9 cellular contexts compared by ENCODE assay signal in genomic region chr1:202812176-202813026, GRCh38. TPM values are rescaled to one million over a fixed set of nuclear protein-coding genes. Genes with fewer than 3 reads are reported as not detected.
DNase-seq lines count a peak whose midpoint lies in the region; ATAC-seq and TF ChIP-seq lines count a peak whose summit lies in the region.
"Had no signal": no experiment of that assay in that cellular context is flagged by ENCODE, and none has a peak within 500 bp of the region (broad histone marks: within the 10 kb centered on the region; RNA-seq: fewer than 3 reads in every experiment).

No MANE protein-coding gene starts in this region.

- no peaks in the 10 kb centered on the region for H3K27me3 ChIP-seq in transverse colon

- ATAC-seq in activated T-cell treated with anti-CD3 and anti-CD28 coated beads, Interleukin-2, amount 50 U/mL, for 72 hours (replicated peaks in 1 of 2): no peak
- no peak for ATAC-seq in GM19328 (IDR thresholded peaks at IDR 0.05; ENCODE audit: unreplicated experiment)

- intact Hi-C loops in transverse colon (cut with DNase I; ENCODE audit: low total_unique reads): no loop called here

- peaks cover 0 to 2% of the 10 kb centered on the region in 2 donors for H3K36me3 Mint-ChIP-seq in activated T-cell treated with anti-CD3 and anti-CD28 coated beads, Interleukin-2, amount 50 U/mL, for 72 hours (ENCODE audit: insufficient read depth in 2 of 2)
- no peaks in the 10 kb centered on the region for H3K36me3 Mint-ChIP-seq in activated naive CD8-positive, alpha-beta T cell

- no peaks in the 10 kb centered on the region for H3K36me3 ChIP-seq in transverse colon

- H3K27ac ChIP-seq in transverse colon: no peak overlapping the region

- WGBS in transverse colon (ENCODE audit: low coverage in 1 of 2), 2 donors: 61% methylated on average over 9 of the region's 9 CpGs; no CpG with 5 or more reads in 1 of the 2 donors

- no peak for TF ChIP-seq POLR2A in transverse colon (IDR thresholded peaks at IDR 0.05)

- no peak overlapping the region for H3K4me3 ChIP-seq in transverse colon

- no peaks in the 10 kb centered on the region for H3K9me3 Mint-ChIP-seq in activated T-cell treated with anti-CD3 and anti-CD28 coated beads, Interleukin-2, amount 50 U/mL, for 72 hours
- no peaks in the 10 kb centered on the region for H3K9me3 Mint-ChIP-seq in activated naive CD8-positive, alpha-beta T cell (ENCODE audit: low read depth)

- peaks cover 29% of the 10 kb centered on the region for H3K4me1 Mint-ChIP-seq in activated T-cell treated with anti-CD3 and anti-CD28 coated beads, Interleukin-2, amount 50 U/mL, for 72 hours (ENCODE audit: low read depth)
- H3K4me1 Mint-ChIP-seq in activated naive CD8-positive, alpha-beta T cell (ENCODE audit: low read depth): peaks cover 25% of the 10 kb centered on the region

- in situ Hi-C loops in transverse colon (cut with MboI; ENCODE audit: low pct_ligation_motif_present in 1 of 4, low pct_unique_long_range_greater_than_20kb in 1 of 4, low sequenced_read_pairs in 3 of 4): no loop called here

- no peak for TF ChIP-seq CTCF in transverse colon (IDR thresholded peaks at IDR 0.05)

- H3K4me1 ChIP-seq in transverse colon: peaks cover 0 to 35% (median 16%) of the 10 kb centered on the region in 4 donors

- no peak overlapping the region for H3K27ac Mint-ChIP-seq in activated T-cell treated with anti-CD3 and anti-CD28 coated beads, Interleukin-2, amount 50 U/mL, for 72 hours
- no peak overlapping the region for H3K27ac Mint-ChIP-seq in activated naive CD8-positive, alpha-beta T cell

- peak overlapping the region; percentile 80 to 85 for H3K4me3 Mint-ChIP-seq in activated T-cell treated with anti-CD3 and anti-CD28 coated beads, Interleukin-2, amount 50 U/mL, for 72 hours
- H3K4me3 Mint-ChIP-seq in activated naive CD8-positive, alpha-beta T cell: peak overlapping the region; percentile 88

- H3K27me3 Mint-ChIP-seq in activated T-cell treated with anti-CD3 and anti-CD28 coated beads, Interleukin-2, amount 50 U/mL, for 72 hours (ENCODE audit: low read depth): peaks cover 27% of the 10 kb centered on the region
- no peaks in the 10 kb centered on the region for H3K27me3 Mint-ChIP-seq in activated naive CD8-positive, alpha-beta T cell

- no peaks in the 10 kb centered on the region for H3K9me3 ChIP-seq in transverse colon

- DNase-seq in activated T-cell treated with anti-CD3 and anti-CD28 coated beads, Interleukin-2, amount 50 U/mL, for 72 hours: no peak
- no peak for DNase-seq in activated T-cell treated with anti-CD3 and anti-CD28 coated beads, Interleukin-2, amount 50 U/mL, for 48 hours
- DNase-seq in islet precursor cell (peak; percentile 82), transverse colon (peak; percentile 56), Ammon's horn (ENCODE audit: low spot score) (no peak), NCI-H2029 (lab: John Stamatoyannopoulos, UW) (no peak)
- DNase-seq: effector CD8-positive, alpha-beta T cell had no signal

- no peak for TF ChIP-seq EP300 in transverse colon (IDR thresholded peaks at IDR 0.05; ENCODE audit: low read depth)

RNA-seq across cellular contexts. Expression of gene PCAT6, which starts 1.6 kb away (rescaled TPM):
- 1 to 10 TPM; 1.0 to 1.8 TPM for total RNA-seq in activated T-cell treated with anti-CD3 and anti-CD28 coated beads, Interleukin-2, amount 50 U/mL, for 72 hours
- not detected for total RNA-seq in transverse colon

RNA-seq across cellular contexts. Expression of gene KDM5B, which starts 4.2 kb away (rescaled TPM):
- total RNA-seq in activated T-cell treated with anti-CD3 and anti-CD28 coated beads, Interleukin-2, amount 50 U/mL, for 72 hours: 10 to 100 TPM; 47.0 to 53.6 TPM
- total RNA-seq in transverse colon: 100 to 1,000 TPM in 1 of 4 donors, 10 to 100 TPM in 3; 50.5 to 104 (median 71.7) TPM

Comparison
In these comparisons a context has a peak if more than half of its experiments do, and no peak if none do; other contexts are left out.
1. DNase-seq: peak in islet precursor cell (single experiment) and transverse colon (single experiment); none in activated T-cell treated with anti-CD3 and anti-CD28 coated beads, Interleukin-2, amount 50 U/mL, for 72 hours (0 of 2), activated T-cell treated with anti-CD3 and anti-CD28 coated beads, Interleukin-2, amount 50 U/mL, for 48 hours (0 of 2), Ammon's horn (single experiment) and NCI-H2029 (single experiment).